In genomic region chr16:27485811-27486210, GRCh38 we compare ENCODE assay signal across 20 cellular contexts.
"Had no signal": no experiment of that assay in that cellular context is flagged by ENCODE, and none has a peak within 500 bp of the region (broad histone marks: within the 10 kb centered on the region; RNA-seq: fewer than 3 reads in every experiment).

No MANE protein-coding gene starts in this region.

- H3K4me3 ChIP-seq: coronary artery, dorsolateral prefrontal cortex, esophagus muscularis mucosa, gastroesophageal sphincter, heart left ventricle, hepatocyte, left ventricle myocardium inferior, lower lobe of right lung, mucosa of descending colon had no signal

- H3K4me3 Mint-ChIP-seq: immature natural killer cell, mesothelial cell of epicardium had no signal

- H3K27me3 ChIP-seq: dorsolateral prefrontal cortex, esophagus muscularis mucosa, foreskin keratinocyte, gastroesophageal sphincter, heart left ventricle, hepatocyte had no signal

- H3K27ac Mint-ChIP-seq: mesothelial cell of epicardium had no signal

- H3K4me1 Mint-ChIP-seq: mesothelial cell of epicardium had no signal

- H3K9me3 Mint-ChIP-seq: immature natural killer cell, mesothelial cell of epicardium had no signal

- H3K4me1 ChIP-seq: esophagus muscularis mucosa, foreskin keratinocyte, gastroesophageal sphincter, heart left ventricle, left ventricle myocardium inferior, lower lobe of right lung had no signal

- ATAC-seq: foreskin keratinocyte, gastroesophageal sphincter, heart left ventricle, left colon, left lobe of liver, lower lobe of right lung, mucosa of descending colon had no signal

- H3K9me3 ChIP-seq: esophagus muscularis mucosa, gastroesophageal sphincter, heart left ventricle, left ventricle myocardium inferior, lower lobe of right lung, mucosa of descending colon had no signal

- DNase-seq: dermis blood vessel endothelial cell; dorsolateral prefrontal cortex; effector CD4-positive, alpha-beta T cell; effector memory CD4-positive, alpha-beta T cell; foreskin keratinocyte; heart left ventricle; hypothalamus; immature natural killer cell; islet precursor cell; left colon; left ventricle myocardium inferior; lower lobe of right lung; mesenchymal stem cell; mucosa of descending colon had no signal

- H3K27ac ChIP-seq: coronary artery, dorsolateral prefrontal cortex, esophagus muscularis mucosa, foreskin keratinocyte, gastroesophageal sphincter, heart left ventricle, hepatocyte, left ventricle myocardium inferior, lower lobe of right lung had no signal
